ENCODE assay signal across 10 cellular contexts in genomic region chr4:145887241-145887964, GRCh38. TPM values are rescaled to one million over a fixed set of nuclear protein-coding genes. Genes with fewer than 3 reads are reported as not detected.
DNase-seq lines count a peak whose midpoint lies in the region; ATAC-seq and TF ChIP-seq lines count a peak whose summit lies in the region.
"Had no signal": no experiment of that assay in that cellular context is flagged by ENCODE, and none has a peak within 500 bp of the region (broad histone marks: within the 10 kb centered on the region; RNA-seq: fewer than 3 reads in every experiment).

No MANE protein-coding gene starts in this region.

- 46 to 66% methylated on average over 9 to 10 of the region's 10 CpGs for WGBS in esophagus squamous epithelium, 2 donors

- H3K4me3 ChIP-seq in HUES6 (ENCODE audit: low read depth, low read length) (no peak overlapping the region), esophagus squamous epithelium (no peak overlapping the region)

- DNase-seq in AG20443 (ENCODE audit: low spot score) (peak; percentile 70), esophagus squamous epithelium (lab: John Stamatoyannopoulos, UW) (no peak), nephron progenitor cell (no peak), NCI-H2029 (lab: John Stamatoyannopoulos, UW) (no peak), DMS79 treated with DMSO at 0.1 percent for 48 hours (lab: John Stamatoyannopoulos, UW) (no peak), SW 1271 (lab: John Stamatoyannopoulos, UW) (no peak)
- DNase-seq: NCI-H526 had no signal

- peak overlapping the region; percentile 84 for H3K27ac Mint-ChIP-seq in nephron progenitor cell

- H3K27ac ChIP-seq in HUES6 (ENCODE audit: low read depth, low read length) (peak overlapping the region; percentile 8; the same call in 1 of the 2 replicates), esophagus squamous epithelium (peak overlapping the region in 3 of 4 donors; percentile 38 to 72 (median 67))
- H3K27ac ChIP-seq: neutrophil had no signal

- H3K9me3 ChIP-seq in HUES6 (ENCODE audit: control insufficient read depth, insufficient read depth, low read depth, low read length) (no peaks in the 10 kb centered on the region), esophagus squamous epithelium (no peaks in the 10 kb centered on the region)
- H3K9me3 ChIP-seq: neutrophil had no signal

- H3K4me3 Mint-ChIP-seq in nephron progenitor cell = no peak overlapping the region

- H3K27me3 Mint-ChIP-seq in nephron progenitor cell (ENCODE audit: low read depth, poor library complexity) = no peaks in the 10 kb centered on the region

- intact Hi-C loops in esophagus squamous epithelium (cut with DNase I) = no loop called here

- H3K9ac ChIP-seq in HUES6 (ENCODE audit: low read length) = no peak overlapping the region

- H3K36me3 Mint-ChIP-seq in nephron progenitor cell (ENCODE audit: low read depth) = peaks cover 66% of the 10 kb centered on the region

- TF ChIP-seq POLR2A in esophagus squamous epithelium (IDR thresholded peaks at IDR 0.05) = no peak

- ATAC-seq in HG02642 (IDR thresholded peaks at IDR 0.05; ENCODE audit: poor library complexity, unreplicated experiment) = no peak

- peaks cover 93% of the 10 kb centered on the region for H3K4me1 Mint-ChIP-seq in nephron progenitor cell

- TF ChIP-seq CTCF in esophagus squamous epithelium (IDR thresholded peaks at IDR 0.05) = no peak
- no peak for TF ChIP-seq CTCF in nephron progenitor cell (IDR thresholded peaks at IDR 0.05)

- H3K36me3 ChIP-seq in HUES6 (ENCODE audit: control insufficient read depth, insufficient read depth, low read length) = peaks cover 28% of the 10 kb centered on the region
- H3K36me3 ChIP-seq in esophagus squamous epithelium = peaks cover 0 to 18% (median 0%) of the 10 kb centered on the region in 3 donors
- H3K36me3 ChIP-seq: neutrophil had no signal

- H3K27me3 ChIP-seq in HUES6 (ENCODE audit: control insufficient read depth, insufficient read depth, low read length) = no peaks in the 10 kb centered on the region
- no peaks in the 10 kb centered on the region for H3K27me3 ChIP-seq in esophagus squamous epithelium
- H3K27me3 ChIP-seq: neutrophil had no signal

- H3K9me3 Mint-ChIP-seq in nephron progenitor cell = no peaks in the 10 kb centered on the region

- H3K4me1 ChIP-seq in HUES6 (ENCODE audit: control insufficient read depth, insufficient read depth, low read length) (peaks cover 66% of the 10 kb centered on the region), esophagus squamous epithelium (peaks cover 8 to 25% (median 8%) of the 10 kb centered on the region in 3 donors)

RNA-seq across cellular contexts. Expression of gene ZNF827, which starts 51.2 kb away (rescaled TPM):
- total RNA-seq in esophagus squamous epithelium = 10 to 100 TPM in 1 of 4 donors, 1 to 10 TPM in 3; 5.2 to 11.0 (median 6.4) TPM
